Comparison of ENCODE assay signal across 8 cellular contexts in genomic region chr5:176817864-176818377, GRCh38. TPM values are rescaled to one million over a fixed set of nuclear protein-coding genes. Genes with fewer than 3 reads are reported as not detected.
DNase-seq lines count a peak whose midpoint lies in the region; ATAC-seq and TF ChIP-seq lines count a peak whose summit lies in the region.

No MANE protein-coding gene starts in this region.

- ATAC-seq in Right ventricle myocardium superior (ENCODE audit: poor library complexity) = peak; percentile 18
- peak; percentile 35 for ATAC-seq in HG03064 (IDR thresholded peaks at IDR 0.05; ENCODE audit: low read depth, unreplicated experiment)
- no peak for ATAC-seq in GM19351 (IDR thresholded peaks at IDR 0.05; ENCODE audit: unreplicated experiment)

- DNase-seq in Right ventricle myocardium superior = no peak
- DNase-seq in right atrium auricular region (ENCODE audit: low spot score) = no peak
- peak; percentile 86 for DNase-seq in SK-N-SH
- DNase-seq in fibroblast of the aortic adventitia (ENCODE audit: low read depth) = no peak
- DNase-seq in progenitor cell of endocrine pancreas (ENCODE audit: low spot score, unreplicated experiment) = no peak
- DNase-seq in effector CD8-positive, alpha-beta T cell (lab: John Stamatoyannopoulos, UW) = no peak

- POLR2A ChIA-PET in SK-N-SH (lab: Yijun Ruan, JAX) = interaction anchor here (0.6 to 2.3 kb wide), 5 partner anchors 8 to 187 kb away, joined by 3 to 9 read pairs (median 4); no protein-coding TSS in a partner anchor

- H3K4me2 ChIP-seq in SK-N-SH = peak overlapping the region; percentile 80

- no peaks in the 10 kb centered on the region for H3K36me3 Mint-ChIP-seq in progenitor cell of endocrine pancreas (ENCODE audit: insufficient read depth)

- 4% methylated on average over 12 of the region's 52 CpGs for WGBS in SK-N-SH (ENCODE audit: low lambda C conversion rate)

- intact Hi-C loops in Right ventricle myocardium superior (cut with DNase I) = loop anchor here (10.0 kb wide), 1 partner anchor 153 kb away; no protein-coding TSS in a partner anchor

- H3K9ac ChIP-seq in SK-N-SH = no peak overlapping the region

- H3K9me2 ChIP-seq in SK-N-SH = no peaks in the 10 kb centered on the region

- H3F3A ChIP-seq in SK-N-SH (replicated peaks; ENCODE audit: insufficient read depth) = no peaks in the 10 kb centered on the region

- H3K4me3 ChIP-seq in right atrium auricular region (peak overlapping the region in 1 of 2 donors; percentile 48), SK-N-SH (ENCODE audit: low read depth in 2 of 2, low read length in 1 of 2) (peak overlapping the region; percentile 48 to 61), fibroblast of the aortic adventitia (ENCODE audit: low read depth, low read length) (no peak overlapping the region)

- peaks cover 66% of the 10 kb centered on the region for H3K27me3 Mint-ChIP-seq in progenitor cell of endocrine pancreas

- CTCF ChIA-PET in SK-N-SH (lab: Yijun Ruan, JAX) = interaction anchor here (0.9 to 16.4 kb wide), 10 partner anchors 14 to 159 kb away, joined by 3 to 167 read pairs (median 4); partner anchors contain the start of gene HK3

- peak; percentile 42; the same call in 1 of the 2 replicates for TF ChIP-seq RAD21 in SK-N-SH (IDR thresholded peaks at IDR 0.05; ENCODE audit: low read length)

- H2AFZ ChIP-seq in SK-N-SH (ENCODE audit: low read depth) = peak overlapping the region; percentile 82; the same call in 1 of the 2 replicates

- no peaks in the 10 kb centered on the region for H4K20me1 ChIP-seq in SK-N-SH (ENCODE audit: insufficient read depth)

- no peaks in the 10 kb centered on the region for H3K9me3 Mint-ChIP-seq in progenitor cell of endocrine pancreas (ENCODE audit: low read depth)

- peaks cover 11% of the 10 kb centered on the region for H3K4me1 Mint-ChIP-seq in progenitor cell of endocrine pancreas (ENCODE audit: low read depth)

- H3K79me2 ChIP-seq in SK-N-SH (ENCODE audit: insufficient read depth) = no peaks in the 10 kb centered on the region

- H3K4me1 ChIP-seq in right atrium auricular region (peaks cover 0 to 15% of the 10 kb centered on the region in 2 donors), SK-N-SH (ENCODE audit: control insufficient read depth in 1 of 2, insufficient read depth in 2 of 2, low read depth in 1 of 2, low read length in 1 of 2) (peaks cover 0 to 42% of the 10 kb centered on the region in 2 experiments; a peak in 1 of 4 replicates)

- H3K27me3 ChIP-seq in right atrium auricular region = peaks cover 0 to 29% of the 10 kb centered on the region in 2 donors
- H3K27me3 ChIP-seq in SK-N-SH (ENCODE audit: insufficient read depth) = peaks cover 10% of the 10 kb centered on the region

- H3K27ac ChIP-seq in right atrium auricular region (no peak overlapping the region), SK-N-SH (ENCODE audit: low read depth in 2 of 2, low read length in 1 of 2) (peak overlapping the region in 1 of 2 experiments; percentile 73; a peak in 2 of 4 replicates)

- H3K4me3 Mint-ChIP-seq in progenitor cell of endocrine pancreas (ENCODE audit: low read depth) = peak overlapping the region; percentile 52

- no peak for TF ChIP-seq EP300 in SK-N-SH (IDR thresholded peaks at IDR 0.05; ENCODE audit: borderline replicate concordance in 1 of 2, low read depth in 1 of 2, low read length in 1 of 2)

- H3K9me3 ChIP-seq in right atrium auricular region (no peaks in the 10 kb centered on the region), SK-N-SH (no peaks in the 10 kb centered on the region)

- TF ChIP-seq CTCF in right atrium auricular region (IDR thresholded peaks at IDR 0.05) (peak in 1 of 2 donors; percentile 20), SK-N-SH (IDR thresholded peaks at IDR 0.05) (peak; percentile 60), fibroblast of the aortic adventitia (IDR thresholded peaks at IDR 0.05; ENCODE audit: insufficient read depth, low read length) (peak; percentile 35), progenitor cell of endocrine pancreas (IDR thresholded peaks at IDR 0.05; ENCODE audit: unreplicated experiment) (peak; percentile 57)

- no peak overlapping the region for H3K27ac Mint-ChIP-seq in progenitor cell of endocrine pancreas

- H3K36me3 ChIP-seq in right atrium auricular region (no peaks in the 10 kb centered on the region), SK-N-SH (replicated peaks in 1 of 2; ENCODE audit: control insufficient read depth in 1 of 2, insufficient read depth in 2 of 2, low read length in 1 of 2) (no peaks in the 10 kb centered on the region)

TF ChIP-seq in SK-N-SH, 30 proteins besides CTCF, POLR2A, EP300 and RAD21:
- TF ChIP-seq GABPA (IDR thresholded peaks at IDR 0.05; ENCODE audit: low read depth) = no peak
- no peak for TF ChIP-seq PBX3 (IDR thresholded peaks at IDR 0.05)
- TF ChIP-seq CHD2 (IDR thresholded peaks at IDR 0.05; ENCODE audit: low read length, partially characterized antibody) = no peak
- TF ChIP-seq SIN3A (IDR thresholded peaks at IDR 0.05; ENCODE audit: borderline replicate concordance, low read depth, low read length) = no peak
- TF ChIP-seq FOSL2 (IDR thresholded peaks at IDR 0.05; ENCODE audit: borderline replicate concordance, low read depth) = no peak
- no peak for TF ChIP-seq ZBTB33 (IDR thresholded peaks at IDR 0.05; ENCODE audit: borderline replicate concordance, low read depth)
- TF ChIP-seq SMC3 (IDR thresholded peaks at IDR 0.05; ENCODE audit: low read depth, low read length) = peak; percentile 20; the same call in 1 of the 2 replicates

RNA-seq across cellular contexts. Expression of gene UNC5A, which starts 7.6 kb away (rescaled TPM):
- total RNA-seq in Right ventricle myocardium superior (0.05 TPM), right atrium auricular region (not detected), fibroblast of the aortic adventitia (ENCODE audit: low replicate concordance) (not detected in 2 replicates), progenitor cell of endocrine pancreas (2.8 and 2.9 TPM in 2 replicates)
- polyA plus RNA-seq in SK-N-SH (2012; rRNA removed) = 0.46 and 0.55 TPM in 2 replicates
- polyA plus RNA-seq in SK-N-SH (2012; cell fraction: cytosol; rRNA removed) = 0.27 and 0.98 TPM in 2 replicates
- polyA plus RNA-seq in SK-N-SH (2012; cell fraction: nucleus; rRNA removed) = 0.74 and 1.4 TPM in 2 replicates
